Comparison of ENCODE assay signal across 8 cellular contexts in genomic region chr7:2261611-2262010, GRCh38. TPM values are rescaled to one million over a fixed set of nuclear protein-coding genes. Genes with fewer than 3 reads are reported as not detected.
DNase-seq lines count a peak whose midpoint lies in the region; ATAC-seq, FAIRE-seq and TF ChIP-seq lines count a peak whose summit lies in the region.

No MANE protein-coding gene starts in this region.

- peak overlapping the region; percentile 54 for H3K27ac Mint-ChIP-seq in T-helper 1 cell treated with Interleukin-12 subunit alpha and Interleukin-12 subunit beta and Interleukin-4 antibody, amounts not matched to agents 30 μg/mL and 1 μg/mL, for 36 hours
- peak overlapping the region; percentile 14 to 61 for H3K27ac Mint-ChIP-seq in natural killer cell

- H3K27me3 Mint-ChIP-seq in T-helper 1 cell treated with Interleukin-12 subunit alpha and Interleukin-12 subunit beta and Interleukin-4 antibody, amounts not matched to agents 30 μg/mL and 1 μg/mL, for 36 hours (ENCODE audit: low read depth) = no peaks in the 10 kb centered on the region
- H3K27me3 Mint-ChIP-seq in activated T-cell treated with anti-CD3 and anti-CD28 coated beads, Interleukin-2, amount 50 U/mL, for 4 hours (ENCODE audit: low read depth) = no peaks in the 10 kb centered on the region
- H3K27me3 Mint-ChIP-seq in natural killer cell (ENCODE audit: low read depth in 2 of 2) = no peaks in the 10 kb centered on the region

- H3K4me3 Mint-ChIP-seq in T-helper 1 cell treated with Interleukin-12 subunit alpha and Interleukin-12 subunit beta and Interleukin-4 antibody, amounts not matched to agents 30 μg/mL and 1 μg/mL, for 36 hours = peak overlapping the region; percentile 19
- peak overlapping the region; percentile 62 for H3K4me3 Mint-ChIP-seq in activated T-cell treated with anti-CD3 and anti-CD28 coated beads, Interleukin-2, amount 50 U/mL, for 4 hours
- H3K4me3 Mint-ChIP-seq in natural killer cell = peak overlapping the region; percentile 5

- intact Hi-C loops in natural killer cell (cut with micrococcal nuclease) = no loop called here

- ATAC-seq in activated T-cell treated with anti-CD3 and anti-CD28 coated beads, Interleukin-2, amount 50 U/mL, for 4 hours = peak in 1 of 2 donors; percentile 28
- ATAC-seq in natural killer cell = no peak

- no peaks in the 10 kb centered on the region for H3K9me3 Mint-ChIP-seq in T-helper 1 cell treated with Interleukin-12 subunit alpha and Interleukin-12 subunit beta and Interleukin-4 antibody, amounts not matched to agents 30 μg/mL and 1 μg/mL, for 36 hours
- no peaks in the 10 kb centered on the region for H3K9me3 Mint-ChIP-seq in activated T-cell treated with anti-CD3 and anti-CD28 coated beads, Interleukin-2, amount 50 U/mL, for 4 hours
- H3K9me3 Mint-ChIP-seq in natural killer cell = no peaks in the 10 kb centered on the region

- H3K36me3 Mint-ChIP-seq in T-helper 1 cell treated with Interleukin-12 subunit alpha and Interleukin-12 subunit beta and Interleukin-4 antibody, amounts not matched to agents 30 μg/mL and 1 μg/mL, for 36 hours (ENCODE audit: low read depth) = peaks cover 1% of the 10 kb centered on the region
- H3K36me3 Mint-ChIP-seq in activated T-cell treated with anti-CD3 and anti-CD28 coated beads, Interleukin-2, amount 50 U/mL, for 4 hours (ENCODE audit: insufficient read depth) = peaks cover 8% of the 10 kb centered on the region
- H3K36me3 Mint-ChIP-seq in natural killer cell = no peaks in the 10 kb centered on the region

- peaks cover 6% of the 10 kb centered on the region for H3K4me1 Mint-ChIP-seq in T-helper 1 cell treated with Interleukin-12 subunit alpha and Interleukin-12 subunit beta and Interleukin-4 antibody, amounts not matched to agents 30 μg/mL and 1 μg/mL, for 36 hours (ENCODE audit: low read depth)
- H3K4me1 Mint-ChIP-seq in activated T-cell treated with anti-CD3 and anti-CD28 coated beads, Interleukin-2, amount 50 U/mL, for 4 hours (ENCODE audit: low read depth) = peaks cover 8% of the 10 kb centered on the region
- H3K4me1 Mint-ChIP-seq in natural killer cell = peaks cover 12 to 28% of the 10 kb centered on the region in 2 donors

- DNase-seq in T-helper 1 cell = no peak
- no peak for DNase-seq in HTR-8/SVneo (ENCODE audit: insufficient read length, low spot score)
- DNase-seq in activated T-cell treated with anti-CD3 and anti-CD28 coated beads, Interleukin-2, amount 50 U/mL, for 4 hours = peak; percentile 35
- no peak for DNase-seq in natural killer cell
- DNase-seq in activated CD4-positive, CD25-positive, alpha-beta regulatory T cell treated with anti-CD3 and anti-CD28 coated beads, Interleukin-2, amount 50 U/mL, for 72 hours = no peak
- DNase-seq in iPS-NIHi11 (ENCODE audit: low spot score) = no peak
- DNase-seq in epidermal melanocyte (ENCODE audit: insufficient read length, low spot score) = no peak

- peak; percentile 23 for FAIRE-seq in HTR-8/SVneo (lab: Jason Lieb, UNC)

- no peak for TF ChIP-seq CTCF in natural killer cell (IDR thresholded peaks at IDR 0.05)

RNA-seq across cellular contexts. Expression of gene NUDT1, which starts 19.6 kb away (rescaled TPM):
- 100 to 1,000 TPM in 1 of 3 donors, 10 to 100 TPM in 2; 83.7 to 105 (median 96.8) TPM for total RNA-seq in activated T-cell treated with anti-CD3 and anti-CD28 coated beads, Interleukin-2, amount 50 U/mL, for 4 hours
- total RNA-seq in natural killer cell = 10 to 100 TPM; 17.9 to 19.2 (median 18.2) TPM

RNA-seq across cellular contexts. Expression of gene MRM2, which starts 19.6 kb away (rescaled TPM):
- 10 to 100 TPM; 49.9 to 56.5 (median 51.2) TPM for total RNA-seq in activated T-cell treated with anti-CD3 and anti-CD28 coated beads, Interleukin-2, amount 50 U/mL, for 4 hours
- 10 to 100 TPM in 2 of 3 donors, 1 to 10 TPM in 1; 7.9 to 12.0 (median 10.0) TPM for total RNA-seq in natural killer cell

RNA-seq across cellular contexts. Expression of gene MAD1L1, which starts 28.9 kb away (rescaled TPM):
- 10 to 100 TPM; 55.8 to 59.4 (median 57.9) TPM for total RNA-seq in activated T-cell treated with anti-CD3 and anti-CD28 coated beads, Interleukin-2, amount 50 U/mL, for 4 hours
- 10 to 100 TPM; 53.6 to 81.2 (median 77.4) TPM for total RNA-seq in natural killer cell

RNA-seq across cellular contexts. Expression of gene SNX8, which starts 52.6 kb away (rescaled TPM):
- total RNA-seq in activated T-cell treated with anti-CD3 and anti-CD28 coated beads, Interleukin-2, amount 50 U/mL, for 4 hours = 10 to 100 TPM; 51.9 to 54.0 (median 53.9) TPM
- 10 to 100 TPM in 2 of 3 donors, 1 to 10 TPM in 1; 8.3 to 15.7 (median 12.6) TPM for total RNA-seq in natural killer cell

Comparison
In these comparisons a context has a peak if more than half of its experiments do, and no peak if none do; other contexts are left out.
1. H3K4me3 Mint-ChIP-seq: peak in every context shown above with its lines; median percentile 62 in activated T-cell treated with anti-CD3 and anti-CD28 coated beads, Interleukin-2, amount 50 U/mL, for 4 hours; 19 in T-helper 1 cell treated with Interleukin-12 subunit alpha and Interleukin-12 subunit beta and Interleukin-4 antibody, amounts not matched to agents 30 μg/mL and 1 μg/mL, for 36 hours; 5 in natural killer cell.
2. RNA of gene NUDT1, which starts 19.6 kb away (total RNA-seq): 83.7 to 105 TPM in activated T-cell treated with anti-CD3 and anti-CD28 coated beads, Interleukin-2, amount 50 U/mL, for 4 hours; 17.9 to 19.2 TPM in natural killer cell; every median in the first group is over 4 times any median in the second.